1 cellular context compared by ENCODE assay signal in the genomic region with DNA sequence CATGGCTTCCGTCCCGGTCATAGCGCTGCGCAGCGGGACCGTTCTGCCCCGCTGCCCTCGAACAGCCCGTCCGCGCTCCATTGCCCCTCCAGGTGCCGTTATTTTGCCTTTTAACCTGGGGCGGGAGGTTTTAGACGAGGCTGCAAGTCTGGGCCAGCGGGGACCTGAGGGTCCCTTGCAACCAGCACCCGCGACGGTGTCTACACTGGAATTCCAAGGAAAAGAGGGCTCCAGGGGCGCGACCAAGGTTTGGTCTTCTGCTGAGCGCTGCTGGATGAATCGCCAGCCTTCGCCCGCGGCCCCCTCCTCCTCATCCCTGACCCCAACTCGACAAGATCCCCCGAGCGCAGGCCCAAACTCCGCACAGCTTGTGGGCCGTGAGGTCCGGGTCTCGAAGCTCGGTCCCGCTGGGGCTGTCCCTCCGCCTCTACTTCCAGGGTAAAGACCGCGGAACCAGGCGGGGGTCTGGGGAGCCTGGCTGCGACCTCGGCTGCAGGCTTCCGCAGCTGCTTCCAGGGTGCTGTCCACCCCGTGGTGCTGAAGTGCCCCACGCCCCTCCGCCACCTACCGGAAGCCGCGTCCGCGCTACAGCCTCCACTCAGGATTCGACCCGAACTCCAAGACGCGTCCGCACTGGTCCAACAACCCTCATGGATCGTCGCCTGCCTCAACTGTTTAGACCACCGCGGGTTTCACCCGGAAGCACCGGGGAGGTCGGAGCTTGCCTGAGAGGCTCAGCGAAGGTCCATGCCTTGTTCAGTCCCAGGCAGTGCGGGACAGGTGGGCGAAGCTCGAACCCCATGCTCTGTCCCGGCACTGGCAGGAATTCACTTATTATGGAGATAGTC.
TF ChIP-seq lines count a peak whose summit lies in the region.

No MANE protein-coding gene starts in this region.

TF ChIP-seq in IMR-90, 13 proteins besides CTCF, POLR2A, EP300 and RAD21 (continued from another document):
- no peak for TF ChIP-seq CEBPB (IDR thresholded peaks at IDR 0.05; ENCODE audit: low read depth, low read length)
- TF ChIP-seq, protein P1, sequence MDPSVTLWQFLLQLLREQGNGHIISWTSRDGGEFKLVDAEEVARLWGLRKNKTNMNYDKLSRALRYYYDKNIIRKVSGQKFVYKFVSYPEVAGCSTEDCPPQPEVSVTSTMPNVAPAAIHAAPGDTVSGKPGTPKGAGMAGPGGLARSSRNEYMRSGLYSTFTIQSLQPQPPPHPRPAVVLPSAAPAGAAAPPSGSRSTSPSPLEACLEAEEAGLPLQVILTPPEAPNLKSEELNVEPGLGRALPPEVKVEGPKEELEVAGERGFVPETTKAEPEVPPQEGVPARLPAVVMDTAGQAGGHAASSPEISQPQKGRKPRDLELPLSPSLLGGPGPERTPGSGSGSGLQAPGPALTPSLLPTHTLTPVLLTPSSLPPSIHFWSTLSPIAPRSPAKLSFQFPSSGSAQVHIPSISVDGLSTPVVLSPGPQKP (IDR thresholded peaks at IDR 0.05; ENCODE audit: borderline replicate concordance, low read depth, low read length): no peak
- TF ChIP-seq, protein P2, sequence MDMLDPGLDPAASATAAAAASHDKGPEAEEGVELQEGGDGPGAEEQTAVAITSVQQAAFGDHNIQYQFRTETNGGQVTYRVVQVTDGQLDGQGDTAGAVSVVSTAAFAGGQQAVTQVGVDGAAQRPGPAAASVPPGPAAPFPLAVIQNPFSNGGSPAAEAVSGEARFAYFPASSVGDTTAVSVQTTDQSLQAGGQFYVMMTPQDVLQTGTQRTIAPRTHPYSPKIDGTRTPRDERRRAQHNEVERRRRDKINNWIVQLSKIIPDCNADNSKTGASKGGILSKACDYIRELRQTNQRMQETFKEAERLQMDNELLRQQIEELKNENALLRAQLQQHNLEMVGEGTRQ (IDR thresholded peaks at IDR 0.05; ENCODE audit: low read depth, low read length): no peak
